ENCODE assay signal across 9 cellular contexts in genomic region chr1:154863702-154864174, GRCh38. TPM values are rescaled to one million over a fixed set of nuclear protein-coding genes. Genes with fewer than 3 reads are reported as not detected.
DNase-seq lines count a peak whose midpoint lies in the region; ATAC-seq, FAIRE-seq and TF ChIP-seq lines count a peak whose summit lies in the region.
"Had no signal": no experiment of that assay in that cellular context is flagged by ENCODE, and none has a peak within 500 bp of the region (broad histone marks: within the 10 kb centered on the region; RNA-seq: fewer than 3 reads in every experiment).

No MANE protein-coding gene starts in this region.

- no peaks in the 10 kb centered on the region for H3K9me3 Mint-ChIP-seq in activated CD4-positive, alpha-beta T cell treated with anti-CD3 and anti-CD28 coated beads for 36 hours (ENCODE audit: low read depth)
- H3K9me3 Mint-ChIP-seq in activated CD4-positive, alpha-beta T cell treated with anti-CD3 and anti-CD28 coated beads, Interleukin-2, amount 10 ng/mL, durations not matched to agents 7 days and 5 days: no peaks in the 10 kb centered on the region
- no peaks in the 10 kb centered on the region for H3K9me3 Mint-ChIP-seq in naive thymus-derived CD4-positive, alpha-beta T cell

- peaks cover 38% of the 10 kb centered on the region for H3K4me1 Mint-ChIP-seq in activated CD4-positive, alpha-beta T cell treated with anti-CD3 and anti-CD28 coated beads for 36 hours
- peaks cover 13% of the 10 kb centered on the region for H3K4me1 Mint-ChIP-seq in activated CD4-positive, alpha-beta T cell treated with anti-CD3 and anti-CD28 coated beads, Interleukin-2, amount 10 ng/mL, durations not matched to agents 7 days and 5 days
- H3K4me1 Mint-ChIP-seq in naive thymus-derived CD4-positive, alpha-beta T cell: peaks cover 0 to 9% (median 5%) of the 10 kb centered on the region in 7 donors

- no peak overlapping the region for H3K9ac ChIP-seq in mammary epithelial cell (ENCODE audit: insufficient read depth, low read length)

- BruUV-seq in mammary epithelial cell (replicated peaks; lab: Mats Ljungman, UMichigan): no TSS peak

- POLR2A ChIA-PET in activated CD4-positive, alpha-beta T cell treated with anti-CD3 and anti-CD28 coated beads for 36 hours (lab: Charles Lee): no interaction called here
- POLR2A ChIA-PET in activated CD4-positive, alpha-beta T cell treated with anti-CD3 and anti-CD28 coated beads, Interleukin-2, amount 10 ng/mL, durations not matched to agents 7 days and 5 days (lab: Charles Lee): no interaction called here
- POLR2A ChIA-PET in naive thymus-derived CD4-positive, alpha-beta T cell (lab: Charles Lee): no interaction called here

- H3K27me3 Mint-ChIP-seq in activated CD4-positive, alpha-beta T cell treated with anti-CD3 and anti-CD28 coated beads for 36 hours: peaks cover 19% of the 10 kb centered on the region
- peaks cover 21% of the 10 kb centered on the region for H3K27me3 Mint-ChIP-seq in activated CD4-positive, alpha-beta T cell treated with anti-CD3 and anti-CD28 coated beads, Interleukin-2, amount 10 ng/mL, durations not matched to agents 7 days and 5 days
- peaks cover 8 to 44% (median 15%) of the 10 kb centered on the region in 5 donors for H3K27me3 Mint-ChIP-seq in naive thymus-derived CD4-positive, alpha-beta T cell

- dilution Hi-C loops in mammary epithelial cell (cut with HindIII; ENCODE audit: low sequenced_read_pairs): no loop called here

- H3K36me3 ChIP-seq in mammary epithelial cell (ENCODE audit: insufficient read depth, low read length): no peaks in the 10 kb centered on the region
- no peaks in the 10 kb centered on the region for H3K36me3 ChIP-seq in naive thymus-derived CD4-positive, alpha-beta T cell (ENCODE audit: control insufficient read depth in 2 of 3, insufficient read depth in 3 of 3, low read length in 3 of 3)

- WGBS in mammary epithelial cell (ENCODE audit: low coverage, missing lambda C conversion rate): 93% methylated on average over 13 of the region's 13 CpGs

- intact Hi-C loops in activated CD4-positive, alpha-beta T cell treated with anti-CD3 and anti-CD28 coated beads for 36 hours (cut with DNase I, micrococcal nuclease): loop anchor here in 1 of 2 experiments (2.0 kb wide), 1 partner anchor 73 kb away; no protein-coding TSS in a partner anchor
- intact Hi-C loops in mammary epithelial cell (cut with micrococcal nuclease): no loop called here
- intact Hi-C loops in naive thymus-derived CD4-positive, alpha-beta T cell (cut with micrococcal nuclease): no loop called here

- H4K20me1 ChIP-seq in mammary epithelial cell (ENCODE audit: insufficient read depth, low read length): no peaks in the 10 kb centered on the region

- peak; percentile 41 for ATAC-seq in activated CD4-positive, alpha-beta T cell treated with anti-CD3 and anti-CD28 coated beads for 36 hours
- ATAC-seq in HG02852 (IDR thresholded peaks at IDR 0.05; ENCODE audit: unreplicated experiment) (peak; percentile 34), HG02970 (IDR thresholded peaks at IDR 0.05; ENCODE audit: low FRiP score, unreplicated experiment) (no peak)
- peak; percentile 48 for ATAC-seq in naive thymus-derived CD4-positive, alpha-beta T cell

- H3K27ac ChIP-seq in mammary epithelial cell (ENCODE audit: insufficient read depth, low read depth, low read length): no peak overlapping the region
- no peak overlapping the region for H3K27ac ChIP-seq in naive thymus-derived CD4-positive, alpha-beta T cell (ENCODE audit: low read depth, low read length)

- no peaks in the 10 kb centered on the region for H3K79me2 ChIP-seq in mammary epithelial cell (ENCODE audit: insufficient read depth, low read length)

- CTCF ChIA-PET in activated CD4-positive, alpha-beta T cell treated with anti-CD3 and anti-CD28 coated beads for 36 hours (lab: Charles Lee): interaction anchor here (0.7 to 0.8 kb wide), 4 partner anchors 18 to 84 kb away, joined by 3 to 5 read pairs (median 3); no protein-coding TSS in a partner anchor
- CTCF ChIA-PET in activated CD4-positive, alpha-beta T cell treated with anti-CD3 and anti-CD28 coated beads, Interleukin-2, amount 10 ng/mL, durations not matched to agents 7 days and 5 days (lab: Charles Lee): no interaction called here
- CTCF ChIA-PET in mammary epithelial cell (lab: Charles Lee; ENCODE audit: low non-redundant PET): interaction anchor here (0.5 kb wide), 1 partner anchor 13 kb away, joined by 3 read pairs; no protein-coding TSS in a partner anchor
- CTCF ChIA-PET in naive thymus-derived CD4-positive, alpha-beta T cell (lab: Charles Lee): interaction anchor here (1.0 kb wide), 1 partner anchor 15 kb away, joined by 3 read pairs; no protein-coding TSS in a partner anchor

- in situ Hi-C loops in mammary epithelial cell (cut with MboI; ENCODE audit: low sequenced_read_pairs in 2 of 2): no loop called here

- peak overlapping the region; percentile 45 for H3K27ac Mint-ChIP-seq in activated CD4-positive, alpha-beta T cell treated with anti-CD3 and anti-CD28 coated beads for 36 hours
- H3K27ac Mint-ChIP-seq in activated CD4-positive, alpha-beta T cell treated with anti-CD3 and anti-CD28 coated beads, Interleukin-2, amount 10 ng/mL, durations not matched to agents 7 days and 5 days: no peak overlapping the region
- no peak overlapping the region for H3K27ac Mint-ChIP-seq in naive thymus-derived CD4-positive, alpha-beta T cell

- FAIRE-seq in RCC 7860 (lab: Jason Lieb, UNC): peak; percentile 64

- no peak overlapping the region for H3K4me2 ChIP-seq in mammary epithelial cell (ENCODE audit: insufficient read depth, low read depth, low read length)

- no peak overlapping the region for H3K4me3 Mint-ChIP-seq in activated CD4-positive, alpha-beta T cell treated with anti-CD3 and anti-CD28 coated beads for 36 hours
- H3K4me3 Mint-ChIP-seq in activated CD4-positive, alpha-beta T cell treated with anti-CD3 and anti-CD28 coated beads, Interleukin-2, amount 10 ng/mL, durations not matched to agents 7 days and 5 days: no peak overlapping the region
- H3K4me3 Mint-ChIP-seq in naive thymus-derived CD4-positive, alpha-beta T cell: no peak overlapping the region

- no peak overlapping the region for H3K4me3 ChIP-seq in mammary epithelial cell (replicated peaks in 1 of 3; ENCODE audit: insufficient read depth in 1 of 3, low read depth in 2 of 3, low read length in 3 of 3)
- H3K4me3 ChIP-seq in naive thymus-derived CD4-positive, alpha-beta T cell (ENCODE audit: low read length): no peak overlapping the region

- H3K27me3 ChIP-seq in mammary epithelial cell (ENCODE audit: insufficient read depth, low read length): peaks cover 5% of the 10 kb centered on the region
- H3K27me3 ChIP-seq in naive thymus-derived CD4-positive, alpha-beta T cell (ENCODE audit: control insufficient read depth in 2 of 2, insufficient read depth in 2 of 2, low read length in 2 of 2): no peaks in the 10 kb centered on the region

- TF ChIP-seq CTCF in mammary epithelial cell (conservative IDR thresholded peaks at IDR 0.05 in 1 of 2, IDR thresholded peaks at IDR 0.05 in 1 of 2; ENCODE audit: extremely low read depth in 1 of 2, insufficient read depth in 1 of 2, low read depth in 1 of 2, low read length in 2 of 2): peak; percentile 31 to 44

- H3K4me1 ChIP-seq in mammary epithelial cell (ENCODE audit: insufficient read depth, low read length): peaks cover 4% of the 10 kb centered on the region
- H3K4me1 ChIP-seq in naive thymus-derived CD4-positive, alpha-beta T cell (ENCODE audit: control insufficient read depth in 2 of 2, insufficient read depth in 2 of 2, low read length in 2 of 2): no peaks in the 10 kb centered on the region

- no peaks in the 10 kb centered on the region for H3K9me3 ChIP-seq in mammary epithelial cell (replicated peaks; ENCODE audit: insufficient read depth, low read length)
- no peaks in the 10 kb centered on the region for H3K9me3 ChIP-seq in naive thymus-derived CD4-positive, alpha-beta T cell (ENCODE audit: control insufficient read depth in 2 of 3, low read length in 3 of 3)

- no peaks in the 10 kb centered on the region for H3K36me3 Mint-ChIP-seq in activated CD4-positive, alpha-beta T cell treated with anti-CD3 and anti-CD28 coated beads for 36 hours (ENCODE audit: low read depth)
- H3K36me3 Mint-ChIP-seq in activated CD4-positive, alpha-beta T cell treated with anti-CD3 and anti-CD28 coated beads, Interleukin-2, amount 10 ng/mL, durations not matched to agents 7 days and 5 days (ENCODE audit: low read depth): no peaks in the 10 kb centered on the region
- H3K36me3 Mint-ChIP-seq in naive thymus-derived CD4-positive, alpha-beta T cell: no peaks in the 10 kb centered on the region

- H2AFZ ChIP-seq in mammary epithelial cell (ENCODE audit: low read depth, low read length): no peak overlapping the region

- peak; percentile 60 for DNase-seq in activated CD4-positive, alpha-beta T cell treated with anti-CD3 and anti-CD28 coated beads for 36 hours
- no peak for DNase-seq in activated CD4-positive, alpha-beta T cell treated with anti-CD3 and anti-CD28 coated beads, Interleukin-2, amount 10 ng/mL, durations not matched to agents 7 days and 5 days
- peak; percentile 79 for DNase-seq in RCC 7860 (ENCODE audit: low spot score)
- DNase-seq in mammary epithelial cell: no peak
- DNase-seq in naive thymus-derived CD4-positive, alpha-beta T cell: no peak
- no peak for DNase-seq in middle frontal gyrus (ENCODE audit: extremely low spot score, low spot score)
- DNase-seq: DND-41 had no signal

RNA-seq across cellular contexts. Expression of gene KCNN3, which starts 6.3 kb away (rescaled TPM):
- total RNA-seq in activated CD4-positive, alpha-beta T cell treated with anti-CD3 and anti-CD28 coated beads for 36 hours: under 1 TPM; 0.18 to 0.25 TPM
- total RNA-seq in activated CD4-positive, alpha-beta T cell treated with anti-CD3 and anti-CD28 coated beads, Interleukin-2, amount 10 ng/mL, durations not matched to agents 7 days and 5 days: under 1 TPM in 1 of 2 experiments, not detected in 1; 0.17 TPM
- not detected for total RNA-seq in mammary epithelial cell
- polyA plus RNA-seq in mammary epithelial cell: 0.03 TPM
- not detected for polyA minus RNA-seq in mammary epithelial cell
- under 1 TPM in 4 of 5 experiments, not detected in 1; 0.05 to 0.29 (median 0.15) TPM for total RNA-seq in naive thymus-derived CD4-positive, alpha-beta T cell
- not detected for polyA plus RNA-seq in naive thymus-derived CD4-positive, alpha-beta T cell

Comparison
In these comparisons a context has a peak if more than half of its experiments do, and no peak if none do; other contexts are left out.
1. DNase-seq: peak in activated CD4-positive, alpha-beta T cell treated with anti-CD3 and anti-CD28 coated beads for 36 hours (single experiment) and RCC 7860 (single experiment); none in activated CD4-positive, alpha-beta T cell treated with anti-CD3 and anti-CD28 coated beads, Interleukin-2, amount 10 ng/mL, durations not matched to agents 7 days and 5 days (single experiment), mammary epithelial cell (single experiment), naive thymus-derived CD4-positive, alpha-beta T cell (0 of 9) and middle frontal gyrus (single experiment).